ENCODE assay signal across 12 cellular contexts in genomic region chr6:6688283-6688682, GRCh38.
DNase-seq lines count a peak whose midpoint lies in the region; ATAC-seq and TF ChIP-seq lines count a peak whose summit lies in the region.
"Had no signal": no experiment of that assay in that cellular context is flagged by ENCODE, and none has a peak within 500 bp of the region (broad histone marks: within the 10 kb centered on the region; RNA-seq: fewer than 3 reads in every experiment).

No MANE protein-coding gene starts in this region.

- H3K27ac ChIP-seq in breast epithelium (peak overlapping the region; percentile 65 to 80), muscle layer of duodenum (ENCODE audit: low read length) (peak overlapping the region; percentile 53)
- H3K27ac ChIP-seq: KMS-11 had no signal

- DNase-seq in GM13976 (ENCODE audit: low spot score) (peak; percentile 47), NCI-H2029 (lab: John Stamatoyannopoulos, UW) (peak; percentile 79), breast epithelium (ENCODE audit: low spot score in 2 of 2) (no peak), sciatic nerve (ENCODE audit: low spot score) (no peak), AG20443 (ENCODE audit: low spot score) (no peak), left colon (no peak), 8988T (no peak)
- DNase-seq: activated CD4-positive, alpha-beta T cell treated with anti-CD3 and anti-CD28 coated beads for 4 hours; nucleus accumbens; RPMI8226 had no signal

- H3K9me3 ChIP-seq in breast epithelium (no peaks in the 10 kb centered on the region), muscle layer of duodenum (ENCODE audit: control insufficient read depth in 1 of 2, low read length in 2 of 2) (peaks cover 0 to 7% of the 10 kb centered on the region in 2 donors)

- no peaks in the 10 kb centered on the region for H3K4me1 ChIP-seq in breast epithelium
- H3K4me1 ChIP-seq in muscle layer of duodenum (ENCODE audit: control insufficient read depth in 1 of 2, insufficient read depth in 2 of 2, low read length in 2 of 2): peaks cover 17 to 20% of the 10 kb centered on the region in 2 donors

- in situ Hi-C loops in GM13976 (cut with MboI; ENCODE audit: low sequenced_read_pairs, unreplicated experiment): loop anchor here (25.0 kb wide), 2 partner anchors 549 to 924 kb away; no protein-coding TSS in a partner anchor

- TF ChIP-seq POLR2A in breast epithelium (IDR thresholded peaks at IDR 0.05): no peak

- no peak for TF ChIP-seq CTCF in GM13976 (IDR thresholded peaks at IDR 0.05; ENCODE audit: borderline replicate concordance, control extremely low read depth, extremely low read depth, insufficient read depth, missing control alignments)
- no peak for TF ChIP-seq CTCF in breast epithelium (IDR thresholded peaks at IDR 0.05)

- H3K36me3 ChIP-seq in breast epithelium (no peaks in the 10 kb centered on the region), muscle layer of duodenum (ENCODE audit: control insufficient read depth in 1 of 2, insufficient read depth in 2 of 2, low read length in 2 of 2) (no peaks in the 10 kb centered on the region)

- intact Hi-C loops in breast epithelium (cut with DNase I; ENCODE audit: low total_unique reads) (no loop called here), sciatic nerve (cut with DNase I) (no loop called here), left colon (cut with DNase I, micrococcal nuclease) (no loop called here)

- H3K4me3 ChIP-seq in breast epithelium (no peak overlapping the region), muscle layer of duodenum (ENCODE audit: low read depth in 1 of 2, low read length in 2 of 2) (no peak overlapping the region)

- H3K27me3 ChIP-seq in breast epithelium (no peaks in the 10 kb centered on the region), muscle layer of duodenum (ENCODE audit: low read depth, low read length) (no peaks in the 10 kb centered on the region)

- ATAC-seq in sciatic nerve (no peak), left colon (no peak)

Comparison
In these comparisons a context has a peak if more than half of its experiments do, and no peak if none do; other contexts are left out.
1. DNase-seq: peak in GM13976 (single experiment) and NCI-H2029 (single experiment); none in breast epithelium (0 of 2), sciatic nerve (single experiment), AG20443 (single experiment), left colon (0 of 2) and 8988T (single experiment).